Comparison of ENCODE assay signal across 8 cellular contexts in genomic region chr9:133144142-133144886, GRCh38. TPM values are rescaled to one million over a fixed set of nuclear protein-coding genes. Genes with fewer than 3 reads are reported as not detected.
DNase-seq lines count a peak whose midpoint lies in the region; ATAC-seq and TF ChIP-seq lines count a peak whose summit lies in the region.

No MANE protein-coding gene starts in this region.

- H3K9me3 Mint-ChIP-seq in memory B cell, result no peaks in the 10 kb centered on the region

- no peaks in the 10 kb centered on the region for H3K27me3 ChIP-seq in dorsolateral prefrontal cortex

- H3K36me3 Mint-ChIP-seq in memory B cell, result no peaks in the 10 kb centered on the region

- peak overlapping the region; percentile 93 for H3K27ac Mint-ChIP-seq in memory B cell

- TF ChIP-seq CTCF in dorsolateral prefrontal cortex (IDR thresholded peaks at IDR 0.05 in 54 of 56, conservative IDR thresholded peaks at IDR 0.05 in 2 of 56; ENCODE audit: low read depth in 1 of 56, partially characterized antibody in 56 of 56), result peak in 55 of 56 donors; percentile 92 to 100 (median 99)

- ATAC-seq in HG02973 (IDR thresholded peaks at IDR 0.05; ENCODE audit: unreplicated experiment) (peak; percentile 21), memory B cell (ENCODE audit: low read depth) (peak; percentile 42)

- H3K4me3 Mint-ChIP-seq in memory B cell, result peak overlapping the region; percentile 84

- H3K27ac ChIP-seq in dorsolateral prefrontal cortex, result peak overlapping the region; percentile 52 to 100 (median 100)

- no peaks in the 10 kb centered on the region for H3K27me3 Mint-ChIP-seq in memory B cell

- intact Hi-C loops in dorsolateral prefrontal cortex (cut with DNase I), result loop anchor here (1.0 to 2.0 kb wide), 3 partner anchors 27 to 41 kb away; no protein-coding TSS in a partner anchor

- DNase-seq in NCI-H1694 treated with DMSO at 0.1 percent for 48 hours (lab: John Stamatoyannopoulos, UW) (peak; percentile 29), NCI-H1694 (lab: John Stamatoyannopoulos, UW) (no peak), NCI-H510A treated with DMSO at 0.1 percent for 48 hours (lab: John Stamatoyannopoulos, UW) (peak; percentile 87), dorsolateral prefrontal cortex (peak in 9 of 10 donors; percentile 58 to 89 (median 81)), memory B cell (ENCODE audit: low spot score in 2 of 2) (peak; percentile 88 to 95)
- peak; percentile 87 to 90 for DNase-seq in activated CD4-positive, alpha-beta T cell treated with anti-CD3 and anti-CD28 coated beads, Interleukin-2, amount 50 U/mL, for 4 hours
- peak; percentile 81 for DNase-seq in stimulated activated CD8-positive, alpha-beta memory T cell treated with anti-CD3 and anti-CD28 coated beads, Interleukin-15, amount 100 ng/mL, for 1 hour (ENCODE audit: low read depth)

- peak overlapping the region; percentile 19 to 77 (median 60) for H3K4me3 ChIP-seq in dorsolateral prefrontal cortex

- peaks cover 32% of the 10 kb centered on the region for H3K4me1 Mint-ChIP-seq in memory B cell

RNA-seq across cellular contexts. Expression of gene GBGT1, which starts 19.4 kb away (rescaled TPM):
- total RNA-seq in dorsolateral prefrontal cortex, result 10 to 100 TPM in 109 of 120 experiments, 1 to 10 TPM in 11; 5.8 to 27.4 (median 13.8) TPM

RNA-seq across cellular contexts. Expression of gene RALGDS, which starts 23.3 kb away (rescaled TPM):
- total RNA-seq in dorsolateral prefrontal cortex, result 100 to 1,000 TPM in 109 of 120 experiments, 10 to 100 TPM in 11; 72.2 to 415 (median 142) TPM
